9 cellular contexts compared by ENCODE assay signal in the genomic region with DNA sequence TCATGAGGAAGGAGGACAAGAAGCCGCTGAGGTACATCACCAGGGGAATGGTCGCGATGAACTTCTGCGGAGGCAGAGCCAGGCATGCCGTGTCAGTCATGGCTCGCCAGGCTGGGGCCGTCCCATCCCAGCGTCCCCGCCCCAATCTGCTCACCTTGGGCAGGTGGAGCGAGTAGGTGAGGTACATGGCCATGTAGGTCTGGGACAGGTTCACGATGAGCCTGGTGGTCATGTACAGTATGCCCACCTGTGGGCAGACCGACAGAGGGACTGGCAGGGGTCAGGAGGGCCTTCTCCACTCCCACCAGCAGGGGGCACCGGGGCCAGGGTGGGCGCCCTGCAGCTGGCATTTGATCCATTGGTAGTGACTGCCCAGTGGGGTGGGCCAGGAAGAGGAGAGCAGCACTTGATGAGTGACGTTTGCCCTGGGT. TPM values are rescaled to one million over a fixed set of nuclear protein-coding genes. Genes with fewer than 3 reads are reported as not detected.
DNase-seq lines count a peak whose midpoint lies in the region; ATAC-seq and TF ChIP-seq lines count a peak whose summit lies in the region.
"Had no signal": no experiment of that assay in that cellular context is flagged by ENCODE, and none has a peak within 500 bp of the region (broad histone marks: within the 10 kb centered on the region; RNA-seq: fewer than 3 reads in every experiment).

No MANE protein-coding gene starts in this region.

- H3K27ac ChIP-seq in WERI-Rb-1 (no peak overlapping the region), fibroblast of lung (ENCODE audit: insufficient read depth, low read length) (no peak overlapping the region)

- H3K4me3 ChIP-seq in WERI-Rb-1 (ENCODE audit: low read depth, low read length) (no peak overlapping the region), fibroblast of lung (replicated peaks in 1 of 4; ENCODE audit: control extremely low read depth in 1 of 4, insufficient read depth in 1 of 4, low read depth in 3 of 4, low read length in 4 of 4) (no peak overlapping the region)

- no peak overlapping the region for H3K4me2 ChIP-seq in fibroblast of lung (ENCODE audit: extremely low read depth, insufficient read depth, low read length)

- no peaks in the 10 kb centered on the region for H3K4me1 ChIP-seq in fibroblast of lung (ENCODE audit: control insufficient read depth, extremely low read depth, insufficient read depth, low read length)

- peak; percentile 59 for DNase-seq in activated CD4-positive, alpha-beta T cell treated with anti-CD3 and anti-CD28 coated beads for 48 hours
- DNase-seq in activated CD4-positive, alpha-beta T cell treated with anti-CD3 and anti-CD28 coated beads for 4 hours: no peak
- no peak for DNase-seq in WERI-Rb-1
- no peak for DNase-seq in fibroblast of lung (ENCODE audit: low read depth in 2 of 2)
- peak; percentile 12 for DNase-seq in stimulated activated naive CD4-positive, alpha-beta T cell treated with Interleukin-2 at 50 U/mL for 16 hours (lab: John Stamatoyannopoulos, UW)
- DNase-seq in central memory CD4-positive, alpha-beta T cell: no peak

- H4K20me1 ChIP-seq in fibroblast of lung (ENCODE audit: control insufficient read depth, extremely low read depth, insufficient read depth, low read length): no peaks in the 10 kb centered on the region

- H3K36me3 ChIP-seq in WERI-Rb-1 (peaks cover 41% of the 10 kb centered on the region), fibroblast of lung (ENCODE audit: control insufficient read depth, insufficient read depth, low read length) (peaks cover 20% of the 10 kb centered on the region)

- no peak overlapping the region for H2AFZ ChIP-seq in fibroblast of lung (ENCODE audit: low read length)

- peak; percentile 70 for TF ChIP-seq CTCF in WERI-Rb-1 (IDR thresholded peaks at IDR 0.05; ENCODE audit: low read depth, low read length)
- peak; percentile 49 to 63 for TF ChIP-seq CTCF in fibroblast of lung (conservative IDR thresholded peaks at IDR 0.05 in 1 of 2, IDR thresholded peaks at IDR 0.05 in 1 of 2; ENCODE audit: low read depth in 1 of 2, low read length in 2 of 2)

- no peak overlapping the region for H3K9ac ChIP-seq in fibroblast of lung (ENCODE audit: insufficient read depth, low read length)

- ATAC-seq in GM18858 (IDR thresholded peaks at IDR 0.05; ENCODE audit: unreplicated experiment) (no peak), GM19395 (IDR thresholded peaks at IDR 0.05; ENCODE audit: unreplicated experiment) (no peak)

- H3K27me3 ChIP-seq in WERI-Rb-1 (ENCODE audit: insufficient read depth, low read depth, severe bottlenecking): no peaks in the 10 kb centered on the region
- no peaks in the 10 kb centered on the region for H3K27me3 ChIP-seq in fibroblast of lung (ENCODE audit: control insufficient read depth, insufficient read depth, low read length)

- H3K9me3 ChIP-seq in WERI-Rb-1 (ENCODE audit: severe bottlenecking) (no peaks in the 10 kb centered on the region), fibroblast of lung (ENCODE audit: control insufficient read depth, insufficient read depth, low read depth, low read length) (no peaks in the 10 kb centered on the region)

- H3K79me2 ChIP-seq in fibroblast of lung (ENCODE audit: control insufficient read depth, insufficient read depth, low read length): no peaks in the 10 kb centered on the region

RNA-seq across cellular contexts. Expression of a gene that starts 8.3 kb away (rescaled TPM):
- total RNA-seq in fibroblast of lung: not detected in 2 replicates
- polyA plus RNA-seq in fibroblast of lung: not detected in 2 replicates
- polyA plus RNA-seq in fibroblast of lung (2012): 0.20 and 0.51 TPM in 2 replicates
- not detected in 2 replicates for polyA minus RNA-seq in fibroblast of lung (ENCODE audit: low replicate concordance)
- polyA plus RNA-seq: IgD-negative memory B cell had no signal

RNA-seq across cellular contexts. Expression of a gene that starts 10.1 kb away (rescaled TPM):
- total RNA-seq in fibroblast of lung: 69.9 and 79.9 TPM in 2 replicates
- 19.9 and 20.6 TPM in 2 replicates for polyA plus RNA-seq in fibroblast of lung
- 40.1 and 44.4 TPM in 2 replicates for polyA plus RNA-seq in fibroblast of lung (2012)
- 56.1 and 64.1 TPM in 2 replicates for polyA minus RNA-seq in fibroblast of lung (ENCODE audit: low replicate concordance)

RNA-seq across cellular contexts. Expression of a gene that starts 25.4 kb away (rescaled TPM):
- 55.5 and 63.6 TPM in 2 replicates for total RNA-seq in fibroblast of lung
- 27.3 and 30.1 TPM in 2 replicates for polyA plus RNA-seq in fibroblast of lung
- 47.2 and 60.2 TPM in 2 replicates for polyA plus RNA-seq in fibroblast of lung (2012)
- polyA minus RNA-seq in fibroblast of lung (ENCODE audit: low replicate concordance): 13.2 and 13.8 TPM in 2 replicates

RNA-seq across cellular contexts. Expression of a gene that starts 38.0 kb away (rescaled TPM):
- under 0.01 TPM in 2 replicates for total RNA-seq in fibroblast of lung
- 0.20 and 0.60 TPM in 2 replicates for polyA plus RNA-seq in fibroblast of lung
- polyA plus RNA-seq in fibroblast of lung (2012): 0.17 and 0.83 TPM in 2 replicates
- 0.26 and 4.2 TPM in 2 replicates for polyA minus RNA-seq in fibroblast of lung (ENCODE audit: low replicate concordance)
- polyA plus RNA-seq: IgD-negative memory B cell had no signal

RNA-seq across cellular contexts. Expression of a gene that starts 41.2 kb away (rescaled TPM):
- 19.3 and 38.0 TPM in 2 replicates for total RNA-seq in fibroblast of lung
- polyA plus RNA-seq in fibroblast of lung: 15.0 and 21.3 TPM in 2 replicates
- polyA plus RNA-seq in fibroblast of lung (2012): 25.1 and 36.2 TPM in 2 replicates
- polyA minus RNA-seq in fibroblast of lung (ENCODE audit: low replicate concordance): 48.1 and 60.6 TPM in 2 replicates

Comparison
In these comparisons a context has a peak if more than half of its experiments do, and no peak if none do; other contexts are left out.
1. DNase-seq: peak in activated CD4-positive, alpha-beta T cell treated with anti-CD3 and anti-CD28 coated beads for 48 hours (single experiment) and stimulated activated naive CD4-positive, alpha-beta T cell treated with Interleukin-2 at 50 U/mL for 16 hours (single experiment); none in activated CD4-positive, alpha-beta T cell treated with anti-CD3 and anti-CD28 coated beads for 4 hours (0 of 2), WERI-Rb-1 (single experiment), fibroblast of lung (0 of 2) and central memory CD4-positive, alpha-beta T cell (single experiment).